ENCODE assay signal across 19 cellular contexts in genomic region chr7:131624536-131624935, GRCh38.
"Had no signal": no experiment of that assay in that cellular context is flagged by ENCODE, and none has a peak within 500 bp of the region (broad histone marks: within the 10 kb centered on the region; RNA-seq: fewer than 3 reads in every experiment).

No MANE protein-coding gene starts in this region.

- H3K27ac Mint-ChIP-seq: nephron progenitor cell had no signal

- H3K27me3 ChIP-seq: tibial nerve had no signal

- H3K4me3 Mint-ChIP-seq: activated T-cell treated with anti-CD3 and anti-CD28 coated beads, Interleukin-2, amount 50 U/mL, for 4 hours; nephron progenitor cell had no signal

- H3K4me3 ChIP-seq: coronary artery, esophagus squamous epithelium, lower lobe of right lung, tibial nerve had no signal

- H3K9me3 ChIP-seq: esophagus squamous epithelium, lower lobe of right lung had no signal

- H3K27ac ChIP-seq: coronary artery, esophagus squamous epithelium, tibial nerve had no signal

- H3K9me3 Mint-ChIP-seq: activated T-cell treated with anti-CD3 and anti-CD28 coated beads, Interleukin-2, amount 50 U/mL, for 4 hours; nephron progenitor cell had no signal

- ATAC-seq: activated CD4-positive, CD25-positive, alpha-beta regulatory T cell treated with anti-CD3 and anti-CD28 coated beads, Interleukin-2, amount 50 U/mL, for 24 hours; activated T-cell treated with anti-CD3 and anti-CD28 coated beads, Interleukin-2, amount 50 U/mL, for 4 hours; lower lobe of right lung had no signal

- DNase-seq: activated CD4-positive, alpha-beta T cell treated with anti-CD3 and anti-CD28 coated beads, Interleukin-2, amount 50 U/mL, for 1 hour; activated CD8-positive, alpha-beta memory T cell treated with anti-CD3 and anti-CD28 coated beads, Interleukin-2, amount 50 U/mL, for 4 hours; activated naive CD4-positive, alpha-beta T cell treated with anti-CD3 and anti-CD28 coated beads, Interleukin-2, amount 50 U/mL, for 16 hours; activated T-cell treated with anti-CD3 and anti-CD28 coated beads, Interleukin-2, amount 50 U/mL, for 4 hours; aorta; effector CD4-positive, alpha-beta T cell; esophagus squamous epithelium; lower lobe of right lung; midbrain; nephron progenitor cell; occipital lobe; retina; stimulated activated CD8-positive, alpha-beta memory T cell treated with anti-CD3 and anti-CD28 coated beads, Interleukin-4, amount 100 ng/mL, for 48 hours; stimulated activated naive CD4-positive, alpha-beta T cell treated with Interleukin-2 at 50 U/mL for 16 hours; substantia nigra; T-helper 1 cell had no signal

- H3K36me3 ChIP-seq: esophagus squamous epithelium, lower lobe of right lung, tibial nerve had no signal
